20 cellular contexts compared by ENCODE assay signal in genomic region chr21:15667010-15667409, GRCh38.
DNase-seq lines count a peak whose midpoint lies in the region; FAIRE-seq and TF ChIP-seq lines count a peak whose summit lies in the region.
"Had no signal": no experiment of that assay in that cellular context is flagged by ENCODE, and none has a peak within 500 bp of the region (broad histone marks: within the 10 kb centered on the region; RNA-seq: fewer than 3 reads in every experiment).

No MANE protein-coding gene starts in this region.

- H3K18ac ChIP-seq in mesendoderm (ENCODE audit: low read length), result no peak overlapping the region

- H3K36me3 Mint-ChIP-seq in activated T-helper 1 cell treated with anti-CD3 and anti-CD28 coated beads, Interleukin-12 subunit alpha, Interleukin-12 subunit beta, Interleukin-2, Interleukin-4 antibody, amounts not matched to agents 30 ng/mL and 10 ng/mL and 1 ng/mL, durations not matched to agents 14 hours and 24 hours and 36 hours (ENCODE audit: low read depth), result no peaks in the 10 kb centered on the region
- H3K36me3 Mint-ChIP-seq: activated naive CD8-positive, alpha-beta T cell; type B pancreatic cell had no signal

- H3K4me3 Mint-ChIP-seq in activated T-helper 1 cell treated with anti-CD3 and anti-CD28 coated beads, Interleukin-12 subunit alpha, Interleukin-12 subunit beta, Interleukin-2, Interleukin-4 antibody, amounts not matched to agents 30 ng/mL and 10 ng/mL and 1 ng/mL, durations not matched to agents 14 hours and 24 hours and 36 hours, result no peak overlapping the region
- H3K4me3 Mint-ChIP-seq: activated naive CD8-positive, alpha-beta T cell; effector memory CD8-positive, alpha-beta T cell; type B pancreatic cell had no signal

- TF ChIP-seq CTCF in kidney epithelial cell (IDR thresholded peaks at IDR 0.05; ENCODE audit: insufficient read depth, low read length, poor library complexity, severe bottlenecking), result no peak

- intact Hi-C loops in activated T-helper 1 cell treated with anti-CD3 and anti-CD28 coated beads, Interleukin-12 subunit alpha, Interleukin-12 subunit beta, Interleukin-2, Interleukin-4 antibody, amounts not matched to agents 30 ng/mL and 10 ng/mL and 1 ng/mL, durations not matched to agents 14 hours and 24 hours and 36 hours (cut with micrococcal nuclease), result no loop called here

- H3K79me2 ChIP-seq in mesendoderm (ENCODE audit: control insufficient read depth, insufficient read depth, low read length), result no peaks in the 10 kb centered on the region
- H3K79me2 ChIP-seq: parathyroid adenoma had no signal

- H3K27ac ChIP-seq in mesendoderm (ENCODE audit: low read depth, low read length), result no peak overlapping the region
- H3K27ac ChIP-seq: heart left ventricle, parathyroid adenoma had no signal

- DNase-seq in AG08395 (ENCODE audit: low spot score) (peak; percentile 61), LHCN-M2 (ENCODE audit: low read depth) (peak; percentile 62), dedifferentiated amniotic fluid mesenchymal stem cell (ENCODE audit: extremely low spot score) (peak; percentile 49), kidney epithelial cell (ENCODE audit: low read depth) (peak; percentile 41), GM19239 (ENCODE audit: insufficient read length, low spot score) (no peak), mesendoderm (no peak), NCI-H1694 (lab: John Stamatoyannopoulos, UW) (no peak)
- DNase-seq in activated T-helper 1 cell treated with anti-CD3 and anti-CD28 coated beads, Interleukin-12 subunit alpha, Interleukin-12 subunit beta, Interleukin-2, Interleukin-4 antibody, amounts not matched to agents 30 ng/mL and 10 ng/mL and 1 ng/mL, durations not matched to agents 14 hours and 24 hours and 36 hours (ENCODE audit: low spot score), result no peak
- DNase-seq: activated T-cell treated with anti-CD3 and anti-CD28 coated beads, Interleukin-2, amount 50 U/mL, for 1 hour; Calu3; central memory CD4-positive, alpha-beta T cell; effector memory CD8-positive, alpha-beta T cell; heart left ventricle; Karpas-422; NCI-H510A treated with DMSO at 0.1 percent for 48 hours; stimulated activated naive CD4-positive, alpha-beta T cell treated with Interleukin-2 at 50 U/mL for 16 hours had no signal

- H3K27me3 ChIP-seq in kidney epithelial cell (ENCODE audit: control insufficient read depth, insufficient read depth, low read length) (no peaks in the 10 kb centered on the region), mesendoderm (ENCODE audit: insufficient read depth, low read length, poor library complexity) (no peaks in the 10 kb centered on the region)
- H3K27me3 ChIP-seq: heart left ventricle had no signal

- no peak overlapping the region for H4K8ac ChIP-seq in mesendoderm (ENCODE audit: low read depth, low read length)

- H3K4ac ChIP-seq in mesendoderm (ENCODE audit: low read depth, low read length), result no peak overlapping the region

- no peak overlapping the region for H3K9ac ChIP-seq in mesendoderm (ENCODE audit: low read length)
- H3K9ac ChIP-seq: parathyroid adenoma had no signal

- H3K23ac ChIP-seq in mesendoderm (ENCODE audit: low read length), result no peak overlapping the region

- no peaks in the 10 kb centered on the region for H3K79me1 ChIP-seq in mesendoderm (ENCODE audit: low read length)

- FAIRE-seq in GM19239 (lab: Jason Lieb, UNC), result no peak

- no CpG with 5 or more reads among the region's 1 CpG for WGBS in mesendoderm (ENCODE audit: extremely low coverage, insufficient coverage, low lambda C conversion rate)

- H3K4me1 Mint-ChIP-seq in activated T-helper 1 cell treated with anti-CD3 and anti-CD28 coated beads, Interleukin-12 subunit alpha, Interleukin-12 subunit beta, Interleukin-2, Interleukin-4 antibody, amounts not matched to agents 30 ng/mL and 10 ng/mL and 1 ng/mL, durations not matched to agents 14 hours and 24 hours and 36 hours (ENCODE audit: low read depth), result no peaks in the 10 kb centered on the region

- no peak overlapping the region for H3K56ac ChIP-seq in mesendoderm (ENCODE audit: low read length)

- H2AK5ac ChIP-seq in mesendoderm (ENCODE audit: low read length), result no peak overlapping the region

- no peaks in the 10 kb centered on the region for H3K9me3 Mint-ChIP-seq in activated T-helper 1 cell treated with anti-CD3 and anti-CD28 coated beads, Interleukin-12 subunit alpha, Interleukin-12 subunit beta, Interleukin-2, Interleukin-4 antibody, amounts not matched to agents 30 ng/mL and 10 ng/mL and 1 ng/mL, durations not matched to agents 14 hours and 24 hours and 36 hours
- H3K9me3 Mint-ChIP-seq: effector memory CD8-positive, alpha-beta T cell; type B pancreatic cell had no signal

- H2BK120ac ChIP-seq in mesendoderm (ENCODE audit: low read depth, low read length), result no peak overlapping the region

- no peak overlapping the region for H3K4me3 ChIP-seq in kidney epithelial cell (ENCODE audit: low read depth, low read length)
- H3K4me3 ChIP-seq in mesendoderm (ENCODE audit: low read length), result no peak overlapping the region
- H3K4me3 ChIP-seq: heart left ventricle, smooth muscle cell had no signal

- no peak overlapping the region for H2BK15ac ChIP-seq in mesendoderm (replicated peaks; ENCODE audit: low read depth)

- H3K4me2 ChIP-seq in mesendoderm (ENCODE audit: low read length), result no peak overlapping the region
- H3K4me2 ChIP-seq: smooth muscle cell had no signal

- no peak overlapping the region for H4K5ac ChIP-seq in mesendoderm (ENCODE audit: low read length)

- no peak overlapping the region for H3K27ac Mint-ChIP-seq in activated T-helper 1 cell treated with anti-CD3 and anti-CD28 coated beads, Interleukin-12 subunit alpha, Interleukin-12 subunit beta, Interleukin-2, Interleukin-4 antibody, amounts not matched to agents 30 ng/mL and 10 ng/mL and 1 ng/mL, durations not matched to agents 14 hours and 24 hours and 36 hours
- H3K27ac Mint-ChIP-seq: activated naive CD8-positive, alpha-beta T cell; effector memory CD8-positive, alpha-beta T cell; type B pancreatic cell had no signal

- no peak overlapping the region for H2BK5ac ChIP-seq in mesendoderm (ENCODE audit: low read length)

- H3K27me3 Mint-ChIP-seq in activated T-helper 1 cell treated with anti-CD3 and anti-CD28 coated beads, Interleukin-12 subunit alpha, Interleukin-12 subunit beta, Interleukin-2, Interleukin-4 antibody, amounts not matched to agents 30 ng/mL and 10 ng/mL and 1 ng/mL, durations not matched to agents 14 hours and 24 hours and 36 hours (ENCODE audit: insufficient read depth), result peaks cover 2% of the 10 kb centered on the region
- H3K27me3 Mint-ChIP-seq: activated naive CD8-positive, alpha-beta T cell; type B pancreatic cell had no signal

- peaks cover 2% of the 10 kb centered on the region for H3K4me1 ChIP-seq in mesendoderm (ENCODE audit: control insufficient read depth, low read depth, low read length)
- H3K4me1 ChIP-seq: heart left ventricle, parathyroid adenoma had no signal

- H3K36me3 ChIP-seq in kidney epithelial cell (ENCODE audit: control insufficient read depth, insufficient read depth, low read length) (no peaks in the 10 kb centered on the region), mesendoderm (ENCODE audit: control insufficient read depth, insufficient read depth, low read length) (no peaks in the 10 kb centered on the region)
- H3K36me3 ChIP-seq: heart left ventricle had no signal

Comparison
In these comparisons a context has a peak if more than half of its experiments do, and no peak if none do; other contexts are left out.
1. DNase-seq: peak in AG08395 (single experiment), LHCN-M2 (single experiment), dedifferentiated amniotic fluid mesenchymal stem cell (single experiment) and kidney epithelial cell (single experiment); none in GM19239 (single experiment), activated T-helper 1 cell treated with anti-CD3 and anti-CD28 coated beads, Interleukin-12 subunit alpha, Interleukin-12 subunit beta, Interleukin-2, Interleukin-4 antibody, amounts not matched to agents 30 ng/mL and 10 ng/mL and 1 ng/mL, durations not matched to agents 14 hours and 24 hours and 36 hours (single experiment), mesendoderm (single experiment) and NCI-H1694 (single experiment).